ENCODE assay signal across 8 cellular contexts in the genomic region with DNA sequence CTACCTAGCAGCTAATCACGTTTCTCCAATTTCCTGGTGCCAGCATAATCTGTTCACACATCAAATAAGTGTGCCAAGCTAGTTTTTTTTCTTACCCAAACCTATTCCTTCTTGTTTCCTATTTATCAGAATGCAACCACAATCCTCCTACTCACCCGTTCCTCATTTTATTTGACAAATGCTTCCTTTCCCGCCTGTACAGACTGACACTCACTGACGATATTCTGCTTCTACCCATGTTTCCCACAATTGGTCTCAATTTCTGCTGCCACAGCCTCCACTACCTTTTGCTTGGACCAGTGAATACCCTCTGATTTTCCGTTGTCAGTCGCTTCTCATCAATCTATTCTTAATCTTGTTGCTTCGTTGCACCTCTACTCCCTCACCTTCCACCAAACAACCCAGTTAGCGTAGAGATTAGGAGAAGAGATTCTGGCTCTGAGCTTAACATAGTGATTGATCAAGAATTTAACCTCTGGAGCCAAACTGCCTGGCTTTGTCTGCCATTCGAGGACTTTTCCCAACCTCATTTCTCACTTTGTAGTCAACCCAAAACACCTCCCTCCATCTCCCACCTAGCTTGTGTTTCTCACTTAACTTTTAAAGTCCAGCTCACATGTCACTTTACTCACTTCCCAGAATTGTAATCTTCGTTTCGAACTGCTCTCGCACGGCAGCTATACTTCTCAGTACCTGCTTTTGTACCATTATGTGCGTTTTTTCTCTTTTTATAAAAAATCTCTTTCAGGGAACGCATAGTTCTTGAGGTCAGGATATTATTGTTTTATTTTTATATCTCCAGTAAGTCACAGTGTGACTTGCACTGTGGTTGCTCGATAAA. TPM values are rescaled to one million over a fixed set of nuclear protein-coding genes. Genes with fewer than 3 reads are reported as not detected.
DNase-seq lines count a peak whose midpoint lies in the region; ATAC-seq and TF ChIP-seq lines count a peak whose summit lies in the region.

No MANE protein-coding gene starts in this region.

- H3F3A ChIP-seq in neural cell (ENCODE audit: insufficient read depth, low read length, poor library complexity, severe bottlenecking), result peaks cover 8% of the 10 kb centered on the region

- no peak for TF ChIP-seq RAD21 in neural cell (conservative IDR thresholded peaks at IDR 0.05)

- intact Hi-C loops in adrenal gland (cut with DNase I), result loop anchor here in 1 of 2 donors (10.0 kb wide), 1 partner anchor 259 kb away; no protein-coding TSS in a partner anchor
- intact Hi-C loops in posterior cingulate gyrus (cut with DNase I), result no loop called here

- TF ChIP-seq CTCF in neural cell (IDR thresholded peaks at IDR 0.05; ENCODE audit: poor library complexity, severe bottlenecking) (no peak), adrenal gland (IDR thresholded peaks at IDR 0.05) (no peak)

- H3K4me1 ChIP-seq in SJCRH30 (peaks cover 4% of the 10 kb centered on the region), endocrine pancreas (ENCODE audit: control insufficient read depth, insufficient read depth, low read length) (peaks cover 8% of the 10 kb centered on the region), adrenal gland (replicated peaks in 1 of 2) (peaks cover 7 to 9% of the 10 kb centered on the region in 2 donors)

- peak; percentile 5 for DNase-seq in EL
- peak; percentile 3 for DNase-seq in GM19240 (ENCODE audit: insufficient read length, low spot score)
- DNase-seq in SJCRH30, result peak in 1 of 2 experiments; percentile 26
- DNase-seq in adrenal gland, result no peak
- no peak for DNase-seq in posterior cingulate gyrus

- H3K4me3 ChIP-seq in SJCRH30, result peak overlapping the region; percentile 91
- peak overlapping the region; percentile 94 for H3K4me3 ChIP-seq in endocrine pancreas (ENCODE audit: control insufficient read depth, insufficient read depth, low read length)
- H3K4me3 ChIP-seq in neural cell (ENCODE audit: low read length), result peak overlapping the region; percentile 90
- H3K4me3 ChIP-seq in adrenal gland, result peak overlapping the region in 2 of 4 donors; percentile 77 to 90

- no peaks in the 10 kb centered on the region for H3K9me2 ChIP-seq in neural cell (ENCODE audit: insufficient read depth, low read length)

- H3K9me3 ChIP-seq in SJCRH30 (replicated peaks) (no peaks in the 10 kb centered on the region), endocrine pancreas (ENCODE audit: control insufficient read depth, low read length) (no peaks in the 10 kb centered on the region), neural cell (ENCODE audit: low read length) (no peaks in the 10 kb centered on the region), adrenal gland (replicated peaks in 1 of 3) (no peaks in the 10 kb centered on the region)

- no peak overlapping the region for H3K27ac ChIP-seq in SJCRH30
- H3K27ac ChIP-seq in neural cell (ENCODE audit: low read length), result peak overlapping the region; percentile 67
- H3K27ac ChIP-seq in adrenal gland, result peak overlapping the region in 1 of 5 donors; percentile 86

- TF ChIP-seq POLR2A in adrenal gland (IDR thresholded peaks at IDR 0.05), result no peak

- TF ChIP-seq EP300 in neural cell (conservative IDR thresholded peaks at IDR 0.05; ENCODE audit: poor library complexity, severe bottlenecking), result no peak

- H3K4me2 ChIP-seq in neural cell (ENCODE audit: low read length), result peak overlapping the region; percentile 85

- ATAC-seq in HG03196 (IDR thresholded peaks at IDR 0.05; ENCODE audit: unreplicated experiment), result peak; percentile 28

- WGBS in adrenal gland, 4 donors, result 4 to 7% (median 6%) methylated on average over 16 of the region's 16 CpGs

- no peaks in the 10 kb centered on the region for H4K20me1 ChIP-seq in neural cell (ENCODE audit: insufficient read depth)

- H2AFZ ChIP-seq in neural cell (ENCODE audit: low read depth, low read length), result peak overlapping the region; percentile 34

- H3K27me3 ChIP-seq in SJCRH30 (no peaks in the 10 kb centered on the region), endocrine pancreas (ENCODE audit: control insufficient read depth, insufficient read depth, low read length) (no peaks in the 10 kb centered on the region), neural cell (ENCODE audit: insufficient read depth, low read depth, low read length) (peaks cover 25% of the 10 kb centered on the region), adrenal gland (no peaks in the 10 kb centered on the region)

- peaks cover 14% of the 10 kb centered on the region for H3K79me2 ChIP-seq in neural cell (replicated peaks; ENCODE audit: insufficient read depth, low read length)

- no peaks in the 10 kb centered on the region for H3K36me3 ChIP-seq in SJCRH30
- no peaks in the 10 kb centered on the region for H3K36me3 ChIP-seq in endocrine pancreas (ENCODE audit: control insufficient read depth, insufficient read depth, low read length)
- H3K36me3 ChIP-seq in neural cell (ENCODE audit: insufficient read depth, low read length), result no peaks in the 10 kb centered on the region
- no peaks in the 10 kb centered on the region for H3K36me3 ChIP-seq in adrenal gland (replicated peaks in 1 of 2)

- H3K9ac ChIP-seq in endocrine pancreas (ENCODE audit: control insufficient read depth, insufficient read depth, low read length) (no peak overlapping the region), neural cell (ENCODE audit: low read length) (peak overlapping the region; percentile 70)

TF ChIP-seq in neural cell, 6 proteins besides CTCF, POLR2A, EP300 and RAD21:
- no peak for TF ChIP-seq TAF1 (IDR thresholded peaks at IDR 0.05; ENCODE audit: low read depth)
- TF ChIP-seq REST (IDR thresholded peaks at IDR 0.05; ENCODE audit: borderline replicate concordance), result no peak
- TF ChIP-seq MXI1 (conservative IDR thresholded peaks at IDR 0.05; ENCODE audit: poor library complexity, severe bottlenecking), result no peak
- TF ChIP-seq EZH2 (IDR thresholded peaks at IDR 0.05; ENCODE audit: borderline replicate concordance, insufficient read depth, low read length, poor library complexity, severe bottlenecking), result no peak
- no peak for TF ChIP-seq SMC3 (conservative IDR thresholded peaks at IDR 0.05; ENCODE audit: poor library complexity)
- TF ChIP-seq POLR2AphosphoS5 (IDR thresholded peaks at IDR 0.05), result no peak
TF ChIP-seq in neural cell: peak in this region for 0.

RNA-seq across cellular contexts. Expression of gene TMEM38B, which starts 0.7 kb away (rescaled TPM):
- total RNA-seq in SJCRH30 (2014; rRNA removed; shearing (Covaris generic)), result 25.4 and 27.1 TPM in 2 replicates
- polyA plus RNA-seq in neural cell, result 24.5 and 30.9 TPM in 2 replicates
- polyA minus RNA-seq in neural cell, result 22.4 and 26.7 TPM in 2 replicates
- total RNA-seq in adrenal gland, result 10 to 100 TPM; 17.9 to 86.0 (median 23.1) TPM
- polyA plus RNA-seq in adrenal gland, result 10 to 100 TPM in 1 of 3 donors, 1 to 10 TPM in 2; 2.4 to 22.6 (median 3.4) TPM

RNA-seq across cellular contexts. Expression of gene TAL2, which starts 31.4 kb away (rescaled TPM):
- total RNA-seq in SJCRH30 (2014; rRNA removed; shearing (Covaris generic)), result not detected in 2 replicates
- polyA plus RNA-seq in neural cell (0.88 TPM in 1 of 2 replicates, not detected in the other), adrenal gland (1 to 10 TPM in 1 of 3 donors, not detected in 2; 1.7 TPM)
- 1.5 TPM in 1 of 2 replicates, not detected in the other for polyA minus RNA-seq in neural cell
- not detected for total RNA-seq in adrenal gland

Comparison
In these comparisons a context has a peak if more than half of its experiments do, and no peak if none do; other contexts are left out.
1. DNase-seq: peak in EL (single experiment) and GM19240 (single experiment); none in adrenal gland (0 of 7) and posterior cingulate gyrus (0 of 10).